29 cellular contexts compared by ENCODE assay signal in the genomic region with DNA sequence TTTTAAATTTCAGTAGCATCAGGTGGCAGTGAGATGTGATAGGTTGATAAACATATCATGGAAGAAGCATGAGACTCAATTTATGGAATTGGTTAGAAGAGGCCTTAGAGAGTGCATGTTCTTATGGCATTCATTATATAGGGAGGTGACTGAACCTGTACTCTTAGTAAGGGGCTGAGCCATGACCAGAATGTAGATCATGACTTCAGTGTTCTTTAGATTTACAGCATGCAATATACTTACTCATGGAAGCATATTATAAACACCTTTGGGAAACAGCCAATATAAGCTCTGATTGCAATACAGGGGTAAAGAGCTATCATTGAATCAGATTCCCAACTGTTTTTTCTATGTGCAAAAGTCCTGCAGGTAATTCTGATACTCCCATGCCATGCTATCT.
"Had no signal": no experiment of that assay in that cellular context is flagged by ENCODE, and none has a peak within 500 bp of the region (broad histone marks: within the 10 kb centered on the region; RNA-seq: fewer than 3 reads in every experiment).

No MANE protein-coding gene starts in this region.

- H3K27ac Mint-ChIP-seq: natural killer cell treated with Interleukin-12 subunit alpha and Interleukin-12 subunit beta and Interleukin-15 and Interleukin-18, amount 100 ng/mL, for 72 hours; nephron progenitor cell; progenitor cell of endocrine pancreas; stimulated activated effector memory CD8-positive, alpha-beta T cell treated with anti-CD3 and anti-CD28 coated beads, Interleukin-12 subunit alpha, Interleukin-12 subunit beta, amount 100 ng/mL, for 72 hours; stimulated activated naive CD8-positive, alpha-beta T cell treated with anti-CD3 and anti-CD28 coated beads, Interleukin-15, Interleukin-2, amounts not matched to agents 100 ng/mL and 50 ng/mL, for 24 hours had no signal

- H3K27me3 ChIP-seq: neutrophil, ovary, right lobe of liver, sigmoid colon, stomach, thyroid gland, tibial nerve, upper lobe of left lung, vagina had no signal

- H3K4me1 Mint-ChIP-seq: nephron progenitor cell; neural crest cell; stimulated activated effector memory CD8-positive, alpha-beta T cell treated with anti-CD3 and anti-CD28 coated beads, Interleukin-12 subunit alpha, Interleukin-12 subunit beta, amount 100 ng/mL, for 72 hours had no signal

- H3K4me3 ChIP-seq: ovary, psoas muscle, right lobe of liver, sigmoid colon, stomach, thoracic aorta, thyroid gland, tibial nerve, upper lobe of left lung, vagina had no signal

- H3K27ac ChIP-seq: neutrophil, ovary, parathyroid adenoma, psoas muscle, right lobe of liver, sigmoid colon, stomach, thoracic aorta, thyroid gland, tibial nerve, upper lobe of left lung, vagina had no signal

- H3K4me1 ChIP-seq: parathyroid adenoma, psoas muscle, right lobe of liver, sigmoid colon, stomach, thyroid gland, tibial nerve, upper lobe of left lung, vagina had no signal

- H3K36me3 ChIP-seq: ovary had no signal

- H3K9me3 ChIP-seq: neutrophil, ovary, psoas muscle, right lobe of liver, sigmoid colon, stomach, thoracic aorta, thyroid gland, tibial nerve, upper lobe of left lung, vagina had no signal

- H3K9me3 Mint-ChIP-seq: natural killer cell treated with Interleukin-12 subunit alpha and Interleukin-12 subunit beta and Interleukin-15 and Interleukin-18, amount 100 ng/mL, for 72 hours; neural crest cell; stimulated activated effector memory CD8-positive, alpha-beta T cell treated with anti-CD3 and anti-CD28 coated beads, Interleukin-12 subunit alpha, Interleukin-12 subunit beta, amount 100 ng/mL, for 72 hours; stimulated activated naive B cell treated with anti-CD40 and anti-IgM and Interleukin-4, amounts not matched to agents 10 μg/mL and 1 μg/mL and 100 μg/mL, for 72 hours; stimulated activated naive CD8-positive, alpha-beta T cell treated with anti-CD3 and anti-CD28 coated beads, Interleukin-15, Interleukin-2, amounts not matched to agents 100 ng/mL and 50 ng/mL, for 24 hours had no signal

- ATAC-seq: natural killer cell treated with Interleukin-12 subunit alpha and Interleukin-12 subunit beta and Interleukin-15 and Interleukin-18, amount 100 ng/mL, for 72 hours; psoas muscle; right cardiac atrium; right lobe of liver; stimulated activated effector memory CD8-positive, alpha-beta T cell treated with anti-CD3 and anti-CD28 coated beads, Interleukin-12 subunit alpha, Interleukin-12 subunit beta, amount 100 ng/mL, for 72 hours; stimulated activated naive B cell treated with anti-CD40 and anti-IgM and Interleukin-4, amounts not matched to agents 10 μg/mL and 1 μg/mL and 100 μg/mL, for 72 hours had no signal

- H3K4me3 Mint-ChIP-seq: natural killer cell treated with Interleukin-12 subunit alpha and Interleukin-12 subunit beta and Interleukin-15 and Interleukin-18, amount 100 ng/mL, for 72 hours; nephron progenitor cell; neural crest cell; stimulated activated effector memory CD8-positive, alpha-beta T cell treated with anti-CD3 and anti-CD28 coated beads, Interleukin-12 subunit alpha, Interleukin-12 subunit beta, amount 100 ng/mL, for 72 hours; stimulated activated naive B cell treated with anti-CD40 and anti-IgM and Interleukin-4, amounts not matched to agents 10 μg/mL and 1 μg/mL and 100 μg/mL, for 72 hours; stimulated activated naive CD8-positive, alpha-beta T cell treated with anti-CD3 and anti-CD28 coated beads, Interleukin-15, Interleukin-2, amounts not matched to agents 100 ng/mL and 50 ng/mL, for 24 hours had no signal

- H3K27me3 Mint-ChIP-seq: natural killer cell treated with Interleukin-12 subunit alpha and Interleukin-12 subunit beta and Interleukin-15 and Interleukin-18, amount 100 ng/mL, for 72 hours; progenitor cell of endocrine pancreas; stimulated activated naive B cell treated with anti-CD40 and anti-IgM and Interleukin-4, amounts not matched to agents 10 μg/mL and 1 μg/mL and 100 μg/mL, for 72 hours; stimulated activated naive CD8-positive, alpha-beta T cell treated with anti-CD3 and anti-CD28 coated beads, Interleukin-15, Interleukin-2, amounts not matched to agents 100 ng/mL and 50 ng/mL, for 24 hours had no signal

- DNase-seq: nephron progenitor cell; nucleus accumbens; ovary; posterior cingulate gyrus; psoas muscle; right cardiac atrium; right lobe of liver; sigmoid colon; small intestine; stimulated activated CD4-positive, alpha-beta T cell treated with anti-CD3 and anti-CD28 coated beads, Interleukin-15, amount 100 ng/mL, for 24 hours; stimulated activated CD4-positive, alpha-beta T cell treated with anti-CD3 and anti-CD28 coated beads, Interleukin-2, amount 100 ng/mL, for 24 hours; stimulated activated CD4-positive, alpha-beta T cell treated with anti-CD3 and anti-CD28 coated beads, Interleukin-2, amount 100 ng/mL, for 48 hours; stimulated activated CD4-positive, alpha-beta T cell treated with anti-CD3 and anti-CD28 coated beads, Interleukin-4, amount 100 ng/mL, for 24 hours; stimulated activated naive B cell treated with anti-CD40 and anti-IgM and Interleukin-4, amounts not matched to agents 10 μg/mL and 1 μg/mL and 100 μg/mL, for 72 hours; stimulated activated naive CD4-positive, alpha-beta T cell treated with Interleukin-2 at 50 U/mL for 16 hours; stomach; thyroid gland; trophoblast cell; upper lobe of left lung had no signal
